In genomic region chr1:25430666-25431494, GRCh38 we compare ENCODE assay signal across 8 cellular contexts. TPM values are rescaled to one million over a fixed set of nuclear protein-coding genes. Genes with fewer than 3 reads are reported as not detected.
A peak's percentile ranks its signal among the peaks of the same experiment; 100 is the strongest.
DNase-seq lines count a peak whose midpoint lies in the region; ATAC-seq and TF ChIP-seq lines count a peak whose summit lies in the region.

MACO1 (plus strand) TSS chr1:25430897; CDS start chr1:25431099, 202 bp downstream.

- peak; percentile 99 for DNase-seq in AG08395 (ENCODE audit: low spot score)
- DNase-seq in NCI-H446 (lab: John Stamatoyannopoulos, UW): peak; percentile 98 to 99
- peak; percentile 92 for DNase-seq in activated CD4-positive, CD25-positive, alpha-beta regulatory T cell treated with anti-CD3 and anti-CD28 coated beads, Interleukin-2, amount 50 U/mL, for 16 hours (ENCODE audit: low read depth, low spot score)
- DNase-seq in central memory CD4-positive, alpha-beta T cell: peak; percentile 97
- DNase-seq in immature natural killer cell: peak; percentile 97
- peak; percentile 85 for DNase-seq in smooth muscle cell (lab: John Stamatoyannopoulos, UW; ENCODE audit: unreplicated experiment)

- no peak for TF ChIP-seq CTCF in smooth muscle cell (IDR thresholded peaks at IDR 0.05; ENCODE audit: borderline replicate concordance, insufficient read depth, poor library complexity, severe bottlenecking)

- peak within 1 kb of the TSS; percentile 98 to 100 (median 100) for H3K27ac Mint-ChIP-seq in immature natural killer cell

- peaks cover 11% of the 10 kb centered on the region for H3K4me1 ChIP-seq in smooth muscle cell (ENCODE audit: low read depth)

- WGBS in smooth muscle cell (ENCODE audit: low lambda C conversion rate): under 1% methylated on average over 31 of the region's 95 CpGs

- H2AFZ ChIP-seq in smooth muscle cell (ENCODE audit: low read depth): peak within 1 kb of the TSS; percentile 98

- peaks cover 4% of the 10 kb centered on the region for H3F3A ChIP-seq in smooth muscle cell (ENCODE audit: low read depth)

- H3K9me3 Mint-ChIP-seq in immature natural killer cell: no peaks in the 10 kb centered on the region

- no peaks in the 10 kb centered on the region for H3K36me3 ChIP-seq in smooth muscle cell (ENCODE audit: low read depth)

- peak within 1 kb of the TSS; percentile 93 for H3K9ac ChIP-seq in smooth muscle cell (ENCODE audit: low read depth)

- H3K27me3 Mint-ChIP-seq in immature natural killer cell (ENCODE audit: low read depth in 3 of 3): peaks cover 9 to 12% (median 11%) of the 10 kb centered on the region in 3 donors

- H3K79me2 ChIP-seq in smooth muscle cell (ENCODE audit: low read depth): peaks cover 50% of the 10 kb centered on the region

- peaks cover 45% of the 10 kb centered on the region for H4K20me1 ChIP-seq in smooth muscle cell (ENCODE audit: low read depth)

- H3K27me3 ChIP-seq in smooth muscle cell (ENCODE audit: low read depth): no peaks in the 10 kb centered on the region

- H3K4me1 Mint-ChIP-seq in immature natural killer cell: peaks cover 47 to 49% of the 10 kb centered on the region in 2 donors

- peak within 1 kb of the TSS; percentile 96 to 98 (median 98) for H3K4me3 Mint-ChIP-seq in immature natural killer cell

- ATAC-seq in GM19025 (IDR thresholded peaks at IDR 0.05; ENCODE audit: low read depth, unreplicated experiment): peak; percentile 81
- peak; percentile 91 for ATAC-seq in HG03342 (IDR thresholded peaks at IDR 0.05; ENCODE audit: unreplicated experiment)

- no peaks in the 10 kb centered on the region for H3K9me3 ChIP-seq in smooth muscle cell (replicated peaks; ENCODE audit: low read depth)

- H3K4me3 ChIP-seq in smooth muscle cell: peak within 1 kb of the TSS; percentile 90

- no peaks in the 10 kb centered on the region for H3K36me3 Mint-ChIP-seq in immature natural killer cell

- peak within 1 kb of the TSS; percentile 93 for H3K27ac ChIP-seq in smooth muscle cell (ENCODE audit: low read depth)

- peak within 1 kb of the TSS; percentile 99 for H3K4me2 ChIP-seq in smooth muscle cell

RNA-seq across cellular contexts. Expression of gene MACO1, which starts in this region (rescaled TPM):
- polyA plus RNA-seq in immature natural killer cell (1 to 10 TPM in 2 of 3 donors, under 1 TPM in 1; 0.45 to 5.2 (median 3.7) TPM), smooth muscle cell (19.1 and 19.8 TPM in 2 replicates)
- 29.8 and 33.6 TPM in 2 replicates for total RNA-seq in smooth muscle cell

Comparison
In these comparisons a context has a peak if more than half of its experiments do, and no peak if none do; other contexts are left out.
1. Peak in every context shown above with its lines: DNase-seq, ATAC-seq, H3K4me3 ChIP-seq and H3K27ac ChIP-seq.